ENCODE assay signal across 22 cellular contexts in the genomic region with DNA sequence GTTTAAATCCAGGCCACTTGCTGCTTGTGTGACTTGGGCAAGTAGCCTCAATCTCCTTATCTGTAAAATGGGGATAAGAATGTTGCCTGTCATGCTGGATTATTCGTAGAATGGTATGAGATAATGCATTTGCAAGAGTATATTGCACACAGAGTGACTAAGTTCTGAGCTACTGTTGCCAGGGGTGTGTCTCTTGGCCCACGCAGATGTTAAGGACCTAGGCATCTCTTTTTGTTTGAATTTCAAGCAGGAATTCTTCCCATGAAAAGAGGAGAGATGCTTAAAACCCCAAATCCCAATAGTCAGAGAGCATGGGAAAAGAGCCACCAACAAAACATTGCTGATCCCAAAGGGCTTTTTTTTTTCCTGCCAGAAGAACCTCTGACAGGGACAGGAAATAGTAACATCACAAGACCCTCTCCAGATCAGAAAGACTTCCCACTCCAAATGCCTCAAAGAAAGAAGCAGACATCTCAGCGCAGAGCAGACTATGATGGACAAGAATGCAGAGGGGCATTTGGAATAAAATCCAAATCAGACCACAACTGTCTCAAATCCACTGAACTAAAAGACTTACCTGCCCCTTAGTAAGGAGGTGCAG.
DNase-seq lines count a peak whose midpoint lies in the region; ATAC-seq, FAIRE-seq and TF ChIP-seq lines count a peak whose summit lies in the region.
"Had no signal": no experiment of that assay in that cellular context is flagged by ENCODE, and none has a peak within 500 bp of the region (broad histone marks: within the 10 kb centered on the region; RNA-seq: fewer than 3 reads in every experiment).

No MANE protein-coding gene starts in this region.

- FAIRE-seq in bronchial epithelial cell (lab: Jason Lieb, UNC), result peak; percentile 23
- FAIRE-seq: GM12878 had no signal

- H3K4me1 Mint-ChIP-seq in HFFc6 (ENCODE audit: low read depth) (peaks cover 36% of the 10 kb centered on the region), mesothelial cell of epicardium (peaks cover 6% of the 10 kb centered on the region)
- no peaks in the 10 kb centered on the region for H3K4me1 Mint-ChIP-seq in CD8-positive, alpha-beta T cell (ENCODE audit: low read depth)
- H3K4me1 Mint-ChIP-seq: activated naive CD4-positive, alpha-beta T cell treated with anti-CD3 and anti-CD28 coated beads, Interleukin-2, amount 50 U/mL, for 24 hours had no signal

- H3K27ac Mint-ChIP-seq in HFFc6 (peak overlapping the region; percentile 70), mesothelial cell of epicardium (no peak overlapping the region)
- H3K27ac Mint-ChIP-seq in CD8-positive, alpha-beta T cell, result no peak overlapping the region
- H3K27ac Mint-ChIP-seq: activated naive CD4-positive, alpha-beta T cell treated with anti-CD3 and anti-CD28 coated beads, Interleukin-2, amount 50 U/mL, for 24 hours; activated T-helper 1 cell treated with anti-CD3 and anti-CD28 coated beads, Interleukin-12 subunit alpha, Interleukin-12 subunit beta, Interleukin-2, Interleukin-4 antibody, amounts not matched to agents 30 ng/mL and 10 ng/mL and 1 ng/mL, durations not matched to agents 14 hours and 24 hours and 36 hours had no signal

- H3K36me3 Mint-ChIP-seq in HFFc6 (ENCODE audit: low read depth) (no peaks in the 10 kb centered on the region), mesothelial cell of epicardium (no peaks in the 10 kb centered on the region)
- H3K36me3 Mint-ChIP-seq in CD8-positive, alpha-beta T cell, result no peaks in the 10 kb centered on the region
- H3K36me3 Mint-ChIP-seq: activated naive CD4-positive, alpha-beta T cell treated with anti-CD3 and anti-CD28 coated beads, Interleukin-2, amount 50 U/mL, for 24 hours had no signal

- H3K27me3 ChIP-seq in bronchial epithelial cell (ENCODE audit: control insufficient read depth, insufficient read depth, low read length) (no peaks in the 10 kb centered on the region), esophagus squamous epithelium (peaks cover 0 to 7% (median 0%) of the 10 kb centered on the region in 4 donors)
- no peaks in the 10 kb centered on the region for H3K27me3 ChIP-seq in CD8-positive, alpha-beta T cell (ENCODE audit: insufficient read depth, low read length)
- H3K27me3 ChIP-seq: ascending aorta, SJSA1 had no signal

- H3K27ac ChIP-seq in esophagus squamous epithelium, result no peak overlapping the region
- no peak overlapping the region for H3K27ac ChIP-seq in CD8-positive, alpha-beta T cell (ENCODE audit: low read depth, low read length)
- H3K27ac ChIP-seq: ascending aorta, SJSA1, skin epidermis had no signal

- H3K4me3 ChIP-seq in AG09309 (ENCODE audit: control insufficient read depth, low read depth, low read length), result no peak overlapping the region
- H3K4me3 ChIP-seq in bronchial epithelial cell (ENCODE audit: low read depth, low read length), result no peak overlapping the region
- no peak overlapping the region for H3K4me3 ChIP-seq in esophagus squamous epithelium
- no peak overlapping the region for H3K4me3 ChIP-seq in CD8-positive, alpha-beta T cell (ENCODE audit: low read depth, low read length)
- H3K4me3 ChIP-seq: ascending aorta, GM12878, mucosa of descending colon, SJSA1, skin epidermis had no signal

- no peak for TF ChIP-seq CTCF in AG09309 (IDR thresholded peaks at IDR 0.05; ENCODE audit: control insufficient read depth, insufficient read depth, low read depth, low read length, missing control alignments)
- TF ChIP-seq CTCF in HFFc6 (IDR thresholded peaks at IDR 0.05), result no peak
- TF ChIP-seq CTCF in bronchial epithelial cell (IDR thresholded peaks at IDR 0.05; ENCODE audit: insufficient read depth, low read length, severe bottlenecking), result no peak
- TF ChIP-seq CTCF in mesothelial cell of epicardium (IDR thresholded peaks at IDR 0.05; ENCODE audit: unreplicated experiment), result no peak
- no peak for TF ChIP-seq CTCF in esophagus squamous epithelium (IDR thresholded peaks at IDR 0.05)
- TF ChIP-seq CTCF in CD8-positive, alpha-beta T cell (IDR thresholded peaks at IDR 0.05), result no peak

- no peaks in the 10 kb centered on the region; the same call in 1 of the 2 replicates for H3K27me3 Mint-ChIP-seq in HFFc6 (ENCODE audit: insufficient read depth)
- H3K27me3 Mint-ChIP-seq in mesothelial cell of epicardium (ENCODE audit: low read depth), result peaks cover 68% of the 10 kb centered on the region
- peaks cover 7% of the 10 kb centered on the region for H3K27me3 Mint-ChIP-seq in CD8-positive, alpha-beta T cell (ENCODE audit: low read depth)

- H3K9me3 Mint-ChIP-seq in HFFc6, result peaks cover 3% of the 10 kb centered on the region; the same call in 1 of the 2 replicates
- H3K9me3 Mint-ChIP-seq in mesothelial cell of epicardium, result no peaks in the 10 kb centered on the region
- no peaks in the 10 kb centered on the region for H3K9me3 Mint-ChIP-seq in CD8-positive, alpha-beta T cell
- H3K9me3 Mint-ChIP-seq: activated naive CD4-positive, alpha-beta T cell treated with anti-CD3 and anti-CD28 coated beads, Interleukin-2, amount 50 U/mL, for 24 hours; activated T-helper 1 cell treated with anti-CD3 and anti-CD28 coated beads, Interleukin-12 subunit alpha, Interleukin-12 subunit beta, Interleukin-2, Interleukin-4 antibody, amounts not matched to agents 30 ng/mL and 10 ng/mL and 1 ng/mL, durations not matched to agents 14 hours and 24 hours and 36 hours; neural crest cell had no signal

- no peaks in the 10 kb centered on the region for H3K4me1 ChIP-seq in esophagus squamous epithelium
- no peaks in the 10 kb centered on the region for H3K4me1 ChIP-seq in CD8-positive, alpha-beta T cell (ENCODE audit: insufficient read depth, low read length)
- H3K4me1 ChIP-seq: ascending aorta, SJSA1 had no signal

- no peak for TF ChIP-seq POLR2A in esophagus squamous epithelium (IDR thresholded peaks at IDR 0.05)

- H3K36me3 ChIP-seq in bronchial epithelial cell (ENCODE audit: control insufficient read depth, insufficient read depth, low read length), result no peaks in the 10 kb centered on the region
- no peaks in the 10 kb centered on the region for H3K36me3 ChIP-seq in esophagus squamous epithelium
- H3K36me3 ChIP-seq in CD8-positive, alpha-beta T cell (ENCODE audit: insufficient read depth, low read length), result no peaks in the 10 kb centered on the region
- H3K36me3 ChIP-seq: ascending aorta, SJSA1 had no signal

- H3K4me3 Mint-ChIP-seq in HFFc6 (no peak overlapping the region), mesothelial cell of epicardium (no peak overlapping the region)
- no peak overlapping the region for H3K4me3 Mint-ChIP-seq in CD8-positive, alpha-beta T cell
- H3K4me3 Mint-ChIP-seq: activated naive CD4-positive, alpha-beta T cell treated with anti-CD3 and anti-CD28 coated beads, Interleukin-2, amount 50 U/mL, for 24 hours; activated T-helper 1 cell treated with anti-CD3 and anti-CD28 coated beads, Interleukin-12 subunit alpha, Interleukin-12 subunit beta, Interleukin-2, Interleukin-4 antibody, amounts not matched to agents 30 ng/mL and 10 ng/mL and 1 ng/mL, durations not matched to agents 14 hours and 24 hours and 36 hours; neural crest cell had no signal

- H3K9me3 ChIP-seq in esophagus squamous epithelium, result no peaks in the 10 kb centered on the region
- H3K9me3 ChIP-seq in CD8-positive, alpha-beta T cell (ENCODE audit: low read length), result no peaks in the 10 kb centered on the region
- H3K9me3 ChIP-seq: ascending aorta, mucosa of descending colon, SJSA1 had no signal

- CTCF ChIA-PET in CD8-positive, alpha-beta T cell (lab: Charles Lee), result no interaction called here

- DNase-seq in AG09309 (ENCODE audit: low read depth) (peak; percentile 40), HFFc6 (peak; percentile 25), bronchial epithelial cell (ENCODE audit: low read depth) (no peak), iris pigment epithelial cell (ENCODE audit: low read depth) (peak; percentile 8), mesothelial cell of epicardium (ENCODE audit: low spot score in 2 of 2, unreplicated experiment in 2 of 2) (no peak), esophagus squamous epithelium (lab: John Stamatoyannopoulos, UW) (no peak), NCI-H2029 (lab: John Stamatoyannopoulos, UW) (no peak)
- DNase-seq in CD8-positive, alpha-beta T cell, result no peak
- DNase-seq: activated CD4-positive, alpha-beta T cell treated with anti-CD3 and anti-CD28 coated beads for 48 hours; AML-193; Kasumi-1; mucosa of descending colon; NCI-H1930; NCI-H82; stimulated activated CD4-positive, alpha-beta T cell treated with anti-CD3 and anti-CD28 coated beads, Interleukin-1b, Interleukin-23, amount 100 ng/mL, for 48 hours had no signal

- no peak for ATAC-seq in CD8-positive, alpha-beta T cell
- ATAC-seq: GM12878, mucosa of descending colon had no signal

- intact Hi-C loops in esophagus squamous epithelium (cut with DNase I), result no loop called here
- intact Hi-C loops in CD8-positive, alpha-beta T cell (cut with DNase I, micrococcal nuclease), result no loop called here

- 35 to 59% methylated on average over 3 of the region's 3 CpGs for WGBS in esophagus squamous epithelium, 2 donors

- POLR2A ChIA-PET in CD8-positive, alpha-beta T cell (lab: Charles Lee), result no interaction called here

Comparison
In these comparisons a context has a peak if more than half of its experiments do, and no peak if none do; other contexts are left out.
1. DNase-seq: peak in AG09309 (single experiment), HFFc6 (single experiment) and iris pigment epithelial cell (single experiment); none in bronchial epithelial cell (single experiment), mesothelial cell of epicardium (0 of 2), esophagus squamous epithelium (single experiment), CD8-positive, alpha-beta T cell (0 of 7) and NCI-H2029 (single experiment).